22 cellular contexts compared by ENCODE assay signal in genomic region chr17:72440961-72441360, GRCh38.
DNase-seq lines count a peak whose midpoint lies in the region; ATAC-seq, FAIRE-seq and TF ChIP-seq lines count a peak whose summit lies in the region.
"Had no signal": no experiment of that assay in that cellular context is flagged by ENCODE, and none has a peak within 500 bp of the region (broad histone marks: within the 10 kb centered on the region; RNA-seq: fewer than 3 reads in every experiment).

No MANE protein-coding gene starts in this region.

- no peaks in the 10 kb centered on the region for H3K9me3 ChIP-seq in A549
- H3K9me3 ChIP-seq in Panc1 (ENCODE audit: control insufficient read depth, insufficient read depth, low read depth, low read length), result no peaks in the 10 kb centered on the region
- peaks cover 2% of the 10 kb centered on the region for H3K9me3 ChIP-seq in trophoblast cell (ENCODE audit: insufficient read depth, low read depth, low read length)
- H3K9me3 ChIP-seq in neuronal stem cell (replicated peaks in 1 of 2; ENCODE audit: control insufficient read depth in 2 of 2, insufficient read depth in 1 of 2, low read depth in 1 of 2, low read length in 2 of 2), result no peaks in the 10 kb centered on the region

- no peak for ATAC-seq in A549
- no peak for ATAC-seq in Panc1
- ATAC-seq in HG03039 (IDR thresholded peaks at IDR 0.05; ENCODE audit: unreplicated experiment), result no peak
- no peak for ATAC-seq in HG03135 (IDR thresholded peaks at IDR 0.05; ENCODE audit: unreplicated experiment)
- ATAC-seq in activated CD8-positive, alpha-beta memory T cell treated with anti-CD3 and anti-CD28 coated beads, Interleukin-2, amount 10 ng/mL, durations not matched to agents 7 days and 5 days, result no peak
- ATAC-seq: GM12878 had no signal

- no peaks in the 10 kb centered on the region for H3K27me3 Mint-ChIP-seq in activated CD8-positive, alpha-beta memory T cell treated with anti-CD3 and anti-CD28 coated beads, Interleukin-2, amount 10 ng/mL, durations not matched to agents 7 days and 5 days

- no peak overlapping the region for H3K27ac Mint-ChIP-seq in activated CD8-positive, alpha-beta memory T cell treated with anti-CD3 and anti-CD28 coated beads, Interleukin-2, amount 10 ng/mL, durations not matched to agents 7 days and 5 days
- H3K27ac Mint-ChIP-seq: CD4-positive, alpha-beta memory T cell had no signal

- no peaks in the 10 kb centered on the region for H3K27me3 ChIP-seq in Panc1 (ENCODE audit: control insufficient read depth, insufficient read depth, low read length)
- H3K27me3 ChIP-seq in trophoblast cell (ENCODE audit: insufficient read depth, low read length), result no peaks in the 10 kb centered on the region
- no peaks in the 10 kb centered on the region for H3K27me3 ChIP-seq in neuronal stem cell (ENCODE audit: control insufficient read depth in 3 of 3, insufficient read depth in 3 of 3, low read depth in 1 of 3, low read length in 3 of 3)

- no peak for TF ChIP-seq EP300 in A549 (IDR thresholded peaks at IDR 0.05)

- no peak overlapping the region for H3K4me2 ChIP-seq in A549
- no peak overlapping the region for H3K4me2 ChIP-seq in trophoblast cell (ENCODE audit: low read length)
- no peak overlapping the region for H3K4me2 ChIP-seq in neuronal stem cell (ENCODE audit: insufficient read depth, low read length, poor library complexity, severe bottlenecking)

- no peak overlapping the region for H3K4me3 Mint-ChIP-seq in activated CD8-positive, alpha-beta memory T cell treated with anti-CD3 and anti-CD28 coated beads, Interleukin-2, amount 10 ng/mL, durations not matched to agents 7 days and 5 days
- H3K4me3 Mint-ChIP-seq: CD4-positive, alpha-beta memory T cell had no signal

- no peaks in the 10 kb centered on the region for H3K36me3 Mint-ChIP-seq in activated CD8-positive, alpha-beta memory T cell treated with anti-CD3 and anti-CD28 coated beads, Interleukin-2, amount 10 ng/mL, durations not matched to agents 7 days and 5 days
- H3K36me3 Mint-ChIP-seq: CD4-positive, alpha-beta memory T cell had no signal

- TF ChIP-seq RAD21 in A549 (conservative IDR thresholded peaks at IDR 0.05 in 1 of 2, IDR thresholded peaks at IDR 0.05 in 1 of 2), result no peak

- H3K4me1 Mint-ChIP-seq in activated CD8-positive, alpha-beta memory T cell treated with anti-CD3 and anti-CD28 coated beads, Interleukin-2, amount 10 ng/mL, durations not matched to agents 7 days and 5 days, result no peaks in the 10 kb centered on the region

- H2BK120ac ChIP-seq in trophoblast cell (ENCODE audit: insufficient read depth, low read length, poor library complexity), result no peak overlapping the region
- no peak overlapping the region for H2BK120ac ChIP-seq in neuronal stem cell (ENCODE audit: low read depth, low read length)

- H3K14ac ChIP-seq in trophoblast cell (ENCODE audit: low read length) (peak overlapping the region; percentile 35), neuronal stem cell (ENCODE audit: low read length) (no peak overlapping the region)

- H3K9ac ChIP-seq in trophoblast cell (ENCODE audit: low read length) (no peak overlapping the region), neuronal stem cell (ENCODE audit: low read depth, low read length, poor library complexity) (no peak overlapping the region)
- H3K9ac ChIP-seq: GM23248 had no signal

- H2AK5ac ChIP-seq in trophoblast cell (ENCODE audit: low read length) (no peak overlapping the region), neuronal stem cell (ENCODE audit: low read depth, low read length) (no peak overlapping the region)

- no peak overlapping the region for H4K8ac ChIP-seq in trophoblast cell (ENCODE audit: low read depth, low read length)
- H4K8ac ChIP-seq in neuronal stem cell (ENCODE audit: low read depth, low read length), result no peak overlapping the region

- H3K36me3 ChIP-seq in Panc1 (ENCODE audit: control insufficient read depth, insufficient read depth, low read length) (no peaks in the 10 kb centered on the region), trophoblast cell (ENCODE audit: control insufficient read depth in 1 of 2, insufficient read depth in 2 of 2, low read length in 2 of 2) (peaks cover 0 to 2% of the 10 kb centered on the region in 2 experiments), neuronal stem cell (replicated peaks in 1 of 2; ENCODE audit: control insufficient read depth in 2 of 2, insufficient read depth in 2 of 2, low read length in 2 of 2) (no peaks in the 10 kb centered on the region)

- CTCF ChIA-PET in A549 (lab: Yijun Ruan, JAX) (interaction anchor here (1.1 to 1.6 kb wide), 3 partner anchors 10 to 100 kb away, joined by 3 to 4 read pairs (median 3); no protein-coding TSS in a partner anchor), Panc1 (lab: Charles Lee) (no interaction called here)
- CTCF ChIA-PET in activated CD8-positive, alpha-beta memory T cell treated with anti-CD3 and anti-CD28 coated beads, Interleukin-2, amount 10 ng/mL, durations not matched to agents 7 days and 5 days (lab: Charles Lee), result no interaction called here

- H3K18ac ChIP-seq in trophoblast cell (ENCODE audit: low read length) (no peak overlapping the region), neuronal stem cell (ENCODE audit: low read length) (no peak overlapping the region)

- no peaks in the 10 kb centered on the region for H3K79me1 ChIP-seq in trophoblast cell (ENCODE audit: low read length)
- no peaks in the 10 kb centered on the region for H3K79me1 ChIP-seq in neuronal stem cell (ENCODE audit: low read depth, low read length)

- H2BK12ac ChIP-seq in trophoblast cell (ENCODE audit: low read length), result no peak overlapping the region
- no peak overlapping the region for H2BK12ac ChIP-seq in neuronal stem cell (ENCODE audit: low read length)

- peak overlapping the region; percentile 10 to 48; a peak in 3 of 6 replicates for H3K27ac ChIP-seq in A549
- H3K27ac ChIP-seq in Panc1 (ENCODE audit: low read length), result peak overlapping the region; percentile 58
- no peak overlapping the region for H3K27ac ChIP-seq in trophoblast cell (ENCODE audit: low read depth, low read length)
- H3K27ac ChIP-seq in neuronal stem cell (replicated peaks; ENCODE audit: low read length), result no peak overlapping the region
- H3K27ac ChIP-seq: GM23248 had no signal

- H2AFZ ChIP-seq in trophoblast cell (ENCODE audit: insufficient read depth, low read length, poor library complexity) (no peak overlapping the region), neuronal stem cell (ENCODE audit: low read length) (no peak overlapping the region)
- H2AFZ ChIP-seq: GM23248 had no signal

- H3K23ac ChIP-seq in trophoblast cell (ENCODE audit: low read length) (no peak overlapping the region), neuronal stem cell (ENCODE audit: low read depth, low read length, poor library complexity) (no peak overlapping the region)

- no peak for DNase-seq in A549 (ENCODE audit: low read depth in 1 of 2, low spot score in 1 of 2)
- no peak for DNase-seq in Panc1 (ENCODE audit: low read depth, low spot score)
- peak; percentile 53 for DNase-seq in islet precursor cell
- no peak for DNase-seq in trophoblast cell
- DNase-seq in neuronal stem cell (ENCODE audit: low spot score), result no peak
- DNase-seq in activated CD8-positive, alpha-beta memory T cell treated with anti-CD3 and anti-CD28 coated beads, Interleukin-2, amount 10 ng/mL, durations not matched to agents 7 days and 5 days, result no peak
- DNase-seq: 8988T; C1 segment of cervical spinal cord; CD4-positive, alpha-beta memory T cell; DMS 273 treated with DMSO at 0.1 percent for 48 hours; DMS79; EL; GDM1; GM23248; H7; HCEC 1CT had no signal

- FAIRE-seq in A549 (lab: Jason Lieb, UNC), result no peak
- FAIRE-seq: D721Med, GM12878, GM19239, H1 had no signal

- H4K12ac ChIP-seq in trophoblast cell (ENCODE audit: low read depth, low read length), result no peak overlapping the region

- in situ Hi-C loops in Panc1 (cut with HindIII; ENCODE audit: low pct_unique_long_range_greater_than_20kb, low sequenced_read_pairs), result no loop called here

- no peak overlapping the region for H2BK5ac ChIP-seq in trophoblast cell (ENCODE audit: low read depth, low read length, poor library complexity)
- H2BK5ac ChIP-seq in neuronal stem cell (ENCODE audit: low read length), result no peak overlapping the region

- H3K4me1 ChIP-seq in A549 (peaks cover 62% of the 10 kb centered on the region), Panc1 (ENCODE audit: control insufficient read depth, insufficient read depth, low read length) (peaks cover 93% of the 10 kb centered on the region), trophoblast cell (ENCODE audit: control insufficient read depth in 1 of 2, insufficient read depth in 2 of 2, low read length in 2 of 2) (peaks cover 0 to 3% of the 10 kb centered on the region in 2 experiments), neuronal stem cell (ENCODE audit: control insufficient read depth in 2 of 2, insufficient read depth in 1 of 2, low read depth in 1 of 2, low read length in 2 of 2) (peaks cover 0 to 3% of the 10 kb centered on the region in 2 donors)

- H3K4me3 ChIP-seq in A549 (no peak overlapping the region), Panc1 (ENCODE audit: low read depth in 2 of 2, low read length in 2 of 2) (no peak overlapping the region), trophoblast cell (ENCODE audit: low read depth, low read length) (no peak overlapping the region), neuronal stem cell (ENCODE audit: low read length in 2 of 2) (no peak overlapping the region)
- H3K4me3 ChIP-seq: GM12878, GM23248 had no signal

- TF ChIP-seq POLR2A in A549 (IDR thresholded peaks at IDR 0.05; ENCODE audit: low read length), result no peak

- H4K91ac ChIP-seq in trophoblast cell (ENCODE audit: low read depth, low read length), result no peak overlapping the region
- H4K91ac ChIP-seq in neuronal stem cell (ENCODE audit: low read depth, low read length, poor library complexity), result no peak overlapping the region

- no peak overlapping the region for H3K4ac ChIP-seq in trophoblast cell (ENCODE audit: low read depth, low read length)
- H3K4ac ChIP-seq in neuronal stem cell (ENCODE audit: low read length), result no peak overlapping the region

- intact Hi-C loops in Panc1 (cut with micrococcal nuclease; ENCODE audit: unreplicated experiment), result no loop called here

- whole genome bisulfite sequencing in A549 (ENCODE audit: missing lambda C conversion rate), result 87% methylated on average over 6 of the region's 6 CpGs
- WGBS in trophoblast cell (ENCODE audit: extremely low coverage, insufficient coverage, insufficient read length), result no CpG with 5 or more reads among the region's 6 CpGs
- no CpG with 5 or more reads among the region's 6 CpGs for WGBS in neuronal stem cell (ENCODE audit: extremely low coverage in 2 of 2, insufficient read length in 2 of 2, insufficient replicate concordance in 1 of 2), 2 donors

- H3K9me3 Mint-ChIP-seq in activated CD8-positive, alpha-beta memory T cell treated with anti-CD3 and anti-CD28 coated beads, Interleukin-2, amount 10 ng/mL, durations not matched to agents 7 days and 5 days (ENCODE audit: low read depth), result no peaks in the 10 kb centered on the region

- POLR2A ChIA-PET in A549 (lab: Yijun Ruan, JAX), result no interaction called here
- POLR2A ChIA-PET in Panc1 (lab: Charles Lee), result no interaction called here

- no peak for TF ChIP-seq CTCF in A549 (IDR thresholded peaks at IDR 0.05)
- no peak for TF ChIP-seq CTCF in Panc1 (IDR thresholded peaks at IDR 0.05)

- BruUV-seq in Panc1 (replicated peaks; lab: Mats Ljungman, UMichigan), result no TSS peak

- H2BK15ac ChIP-seq in neuronal stem cell (ENCODE audit: low read length), result no peak overlapping the region

- H3K79me2 ChIP-seq in trophoblast cell (ENCODE audit: control insufficient read depth, insufficient read depth, low read length, poor library complexity), result no peaks in the 10 kb centered on the region

Comparison
In these comparisons a context has a peak if more than half of its experiments do, and no peak if none do; other contexts are left out.
1. H3K27ac ChIP-seq: peak in A549 (2 of 2) and Panc1 (single experiment); none in trophoblast cell (single experiment) and neuronal stem cell (single experiment).